1 cellular context compared by ENCODE assay signal in genomic region chr14:64879635-64880381, GRCh38.
A peak's percentile ranks its signal among the peaks of the same experiment; 100 is the strongest.
TF ChIP-seq lines count a peak whose summit lies in the region.

TSS of gene SPTB (minus strand) at chr14:64879907. CDS start at chr14:64823094, 56,813 bp downstream.

TF ChIP-seq in K562, 482 proteins besides CTCF, POLR2A, EP300 and RAD21 (continued from another document):
- TF ChIP-seq VEZF1 (CRISPR knock-in tag; IDR thresholded peaks at IDR 0.05) (peak; percentile 93), ZMIZ1 (IDR thresholded peaks at IDR 0.05; ENCODE audit: low read depth in 2 of 2, low read length in 2 of 2) (peak in 1 of 2 experiments; percentile 60; a peak in 2 of 4 replicates), ZFX (CRISPR knock-in tag; IDR thresholded peaks at IDR 0.05) (peak; percentile 55), ZBTB7A (IDR thresholded peaks at IDR 0.05; ENCODE audit: borderline replicate concordance, control insufficient read depth, low read depth, low read length) (peak; percentile 29; the same call in 1 of the 2 replicates), SRSF3 (IDR thresholded peaks at IDR 0.05; ENCODE audit: insufficient read depth, low read length) (no peak), CBFB (CRISPR knock-in tag; IDR thresholded peaks at IDR 0.05) (no peak), BHLHE40 (IDR thresholded peaks at IDR 0.05; ENCODE audit: low read length) (peak; percentile 21; the same call in 1 of the 2 replicates), NONO (IDR thresholded peaks at IDR 0.05; ENCODE audit: low read depth in 2 of 2, low read length in 1 of 2) (0 out of 4 replicates have a peak, but pooled peaks of 1 of the 2 experiments have one; percentile 11), EGR1 (conservative IDR thresholded peaks at IDR 0.05) (peak; percentile 95), POLR2G (IDR thresholded peaks at IDR 0.05; ENCODE audit: low read depth, low read length) (peak; percentile 73), STAT5A (IDR thresholded peaks at IDR 0.05; ENCODE audit: borderline replicate concordance, low read length) (peak; percentile 64; the same call in 1 of the 2 replicates), MAX (CRISPR knock-in tag; IDR thresholded peaks at IDR 0.05) (no peak), KLF16 (IDR thresholded peaks at IDR 0.05) (peak; percentile 69; the same call in 1 of the 2 replicates), CBFA2T2 (conservative IDR thresholded peaks at IDR 0.05) (peak; percentile 77), CBX1 (IDR thresholded peaks at IDR 0.05; ENCODE audit: low read depth) (no peak), NKRF (IDR thresholded peaks at IDR 0.05; ENCODE audit: borderline replicate concordance) (no peak), DLX4 (CRISPR knock-in tag; IDR thresholded peaks at IDR 0.05) (no peak), RBFOX2 (IDR thresholded peaks at IDR 0.05; ENCODE audit: low read depth, low read length) (peak; percentile 57), DDX20 (tag; IDR thresholded peaks at IDR 0.05; ENCODE audit: low read depth) (no peak), NCOR1 (IDR thresholded peaks at IDR 0.05) (peak; percentile 79), ETS1 (conservative IDR thresholded peaks at IDR 0.05; ENCODE audit: control insufficient read depth, low read depth, low read length) (peak; percentile 35; the same call in 1 of the 2 replicates), POLR2AphosphoS5 (IDR thresholded peaks at IDR 0.05; ENCODE audit: control insufficient read depth, insufficient read depth, low read depth, low read length) (peak; percentile 82), HNRNPL (IDR thresholded peaks at IDR 0.05; ENCODE audit: low read depth, low read length) (peak; percentile 38; the same call in 1 of the 2 replicates), REST (CRISPR knock-in tag; IDR thresholded peaks at IDR 0.05; ENCODE audit: low read depth) (no peak)
TF ChIP-seq in K562: peak in this region for 48.
